Comparison of ENCODE assay signal across 8 cellular contexts in genomic region chr10:13586676-13587355, GRCh38. TPM values are rescaled to one million over a fixed set of nuclear protein-coding genes. Genes with fewer than 3 reads are reported as not detected.
DNase-seq lines count a peak whose midpoint lies in the region; ATAC-seq, FAIRE-seq and TF ChIP-seq lines count a peak whose summit lies in the region.

PRPF18 (plus strand) TSS chr10:13586965; CDS start chr10:13587087, 122 bp downstream.

- CTCF ChIA-PET in H1 (lab: Charles Lee; ENCODE audit: partially characterized antibody), result interaction anchor here (0.6 to 1.6 kb wide), 14 partner anchors 10 to 1236 kb away, joined by 3 to 6 read pairs (median 3); no protein-coding TSS in a partner anchor

- peaks cover 0 to 2% of the 10 kb centered on the region in 2 experiments for H4K20me1 ChIP-seq in H1 (replicated peaks in 1 of 2; ENCODE audit: control insufficient read depth in 1 of 2, insufficient read depth in 2 of 2, low read length in 2 of 2)

- peak; percentile 97 for DNase-seq in D341Med (ENCODE audit: low spot score)
- DNase-seq in HUDEP-2 (lab: John Stamatoyannopoulos, UW; ENCODE audit: unreplicated experiment in 76 of 76), result peak in 75 of 76 experiments; percentile 18 to 94 (median 83)
- DNase-seq in NOMO-1 treated with dmso at 0.1 percent for 144 hours (lab: John Stamatoyannopoulos, UW; ENCODE audit: unreplicated experiment), result peak; percentile 95
- DNase-seq in activated CD8-positive, alpha-beta memory T cell treated with anti-CD3 and anti-CD28 coated beads for 48 hours (ENCODE audit: low read depth in 2 of 3, low spot score in 2 of 3), result peak; percentile 82 to 90 (median 83)
- peak; percentile 77 to 97 for DNase-seq in H1 (ENCODE audit: low read depth in 1 of 2, low spot score in 2 of 2)
- DNase-seq in memory B cell (ENCODE audit: low spot score in 2 of 2), result peak; percentile 93 to 96
- DNase-seq in stimulated activated CD8-positive, alpha-beta memory T cell treated with anti-CD3 and anti-CD28 coated beads, Interleukin-12 subunit alpha, Interleukin-12 subunit beta, amount 100 ng/mL, for 24 hours (ENCODE audit: extremely low read depth), result peak; percentile 79

- H3K27me3 ChIP-seq in H1 (replicated peaks in 1 of 4; ENCODE audit: control insufficient read depth in 3 of 4, extremely low read depth in 1 of 4, insufficient read depth in 3 of 4, low read length in 3 of 4), result no peaks in the 10 kb centered on the region; a peak in 2 of 7 replicates

- no peak within 1 kb of the TSS for H2BK5ac ChIP-seq in H1 (ENCODE audit: low read depth, low read length)

- peak within 1 kb of the TSS; percentile 28 for H4K8ac ChIP-seq in H1 (ENCODE audit: extremely low read depth, insufficient read depth, low read length)

- H3K14ac ChIP-seq in H1 (ENCODE audit: insufficient read length), result no peak within 1 kb of the TSS

- peak within 1 kb of the TSS; percentile 76 to 94 for H3K4me2 ChIP-seq in H1 (ENCODE audit: insufficient read depth in 1 of 2, low read depth in 2 of 2, low read length in 2 of 2)

- H3K79me1 ChIP-seq in H1 (ENCODE audit: low read depth, low read length), result peaks cover 5% of the 10 kb centered on the region; the same call in 1 of the 2 replicates

- H3K4ac ChIP-seq in H1 (replicated peaks; ENCODE audit: insufficient read length, low read depth, low read length), result no peak within 1 kb of the TSS

- TF ChIP-seq POLR2A in H1 (IDR thresholded peaks at IDR 0.05; ENCODE audit: control extremely low read depth in 1 of 2, low read depth in 2 of 2, low read length in 2 of 2), result peak in 1 of 2 experiments; percentile 77; a peak in 2 of 3 replicates

- ATAC-seq in GM21381 (IDR thresholded peaks at IDR 0.05; ENCODE audit: unreplicated experiment), result peak; percentile 100
- peak; percentile 98 for ATAC-seq in memory B cell (ENCODE audit: low read depth)

- H3K27ac Mint-ChIP-seq in memory B cell, result peak within 1 kb of the TSS; percentile 95

- H3K36me3 Mint-ChIP-seq in memory B cell, result peaks cover 2% of the 10 kb centered on the region

- WGBS in H1 (ENCODE audit: extremely low coverage in 1 of 2, insufficient coverage in 1 of 2, insufficient read length in 1 of 2, insufficient replicate concordance in 2 of 2, low coverage in 1 of 2, low lambda C conversion rate in 2 of 2, missing lambda C conversion rate in 1 of 2), 2 experiments, result 3% methylated on average over 38 of the region's 38 CpGs; no CpG with 5 or more reads in 1 of the 2 experiments

- peaks cover 1% of the 10 kb centered on the region; the same call in 1 of the 2 replicates for H3K23me2 ChIP-seq in H1 (ENCODE audit: low read depth, low read length)

- no peaks in the 10 kb centered on the region for H3K36me3 ChIP-seq in H1 (ENCODE audit: control insufficient read depth in 2 of 4, insufficient read depth in 4 of 4, low read length in 3 of 4)

- H3K18ac ChIP-seq in H1 (ENCODE audit: extremely low read depth, low read length), result no peak within 1 kb of the TSS

- H3K23ac ChIP-seq in H1 (ENCODE audit: insufficient read length), result no peak within 1 kb of the TSS

- peak within 1 kb of the TSS in 3 of 4 experiments; percentile 23 to 68 (median 34); a peak in 5 of 7 replicates for H3K9ac ChIP-seq in H1 (replicated peaks in 1 of 4; ENCODE audit: extremely low read depth in 1 of 4, low read depth in 3 of 4, low read length in 3 of 4)

- peak; percentile 93 for FAIRE-seq in H1 (lab: Jason Lieb, UNC)

- H2BK12ac ChIP-seq in H1 (ENCODE audit: low read depth, low read length), result no peak within 1 kb of the TSS

- H3K4me1 ChIP-seq in H1 (replicated peaks in 1 of 4; ENCODE audit: control insufficient read depth in 3 of 4, insufficient read depth in 4 of 4, low read length in 3 of 4), result no peaks in the 10 kb centered on the region; a peak in 1 of 7 replicates

- no peak within 1 kb of the TSS for H2BK15ac ChIP-seq in H1 (ENCODE audit: low read length)

- no peak within 1 kb of the TSS for H2BK20ac ChIP-seq in H1 (ENCODE audit: low read length)

- H2BK120ac ChIP-seq in H1 (replicated peaks; ENCODE audit: low read depth, low read length), result no peak within 1 kb of the TSS

- H3K4me1 Mint-ChIP-seq in memory B cell, result peaks cover 14% of the 10 kb centered on the region

- peaks cover 0 to 15% of the 10 kb centered on the region in 2 experiments; a peak in 3 of 4 replicates for H3K79me2 ChIP-seq in H1 (ENCODE audit: control insufficient read depth in 1 of 2, insufficient read depth in 2 of 2, low read length in 2 of 2)

- peak within 1 kb of the TSS; percentile 100 for H3K4me3 Mint-ChIP-seq in memory B cell

- H2AFZ ChIP-seq in H1 (ENCODE audit: low read length), result peak within 1 kb of the TSS; percentile 75

- H3K9me3 ChIP-seq in H1 (ENCODE audit: insufficient read depth in 2 of 2, low read depth in 1 of 2, low read length in 1 of 2), result no peaks in the 10 kb centered on the region

- POLR2A ChIA-PET in H1 (lab: Charles Lee; ENCODE audit: partially characterized antibody), result interaction anchor here (0.9 to 1.9 kb wide), 4 partner anchors 29 to 237 kb away, joined by 3 to 5 read pairs (median 4); no protein-coding TSS in a partner anchor

- H3K9me3 Mint-ChIP-seq in memory B cell, result no peaks in the 10 kb centered on the region

- peaks cover 2% of the 10 kb centered on the region for H3K27me3 Mint-ChIP-seq in memory B cell

- TF ChIP-seq EP300 in H1 (IDR thresholded peaks at IDR 0.05; ENCODE audit: borderline replicate concordance in 1 of 2, low read depth in 2 of 2, low read length in 2 of 2), result peak in 1 of 2 experiments; percentile 57; a peak in 1 of 3 replicates

- H3K4me3 ChIP-seq in H1 (ENCODE audit: extremely low read depth in 1 of 4, insufficient read depth in 2 of 4, low read depth in 3 of 4, low read length in 4 of 4), result peak within 1 kb of the TSS; percentile 92 to 95 (median 94)

- no peak within 1 kb of the TSS for H2AK5ac ChIP-seq in H1 (ENCODE audit: low read depth, low read length)

- H3K56ac ChIP-seq in H1 (replicated peaks; ENCODE audit: insufficient read length, low read depth, low read length), result no peak within 1 kb of the TSS

- peak; percentile 42 to 52 for TF ChIP-seq RAD21 in H1 (IDR thresholded peaks at IDR 0.05 in 1 of 2, conservative IDR thresholded peaks at IDR 0.05 in 1 of 2; ENCODE audit: low read depth in 2 of 2, low read length in 2 of 2)

- no peak within 1 kb of the TSS for H3K27ac ChIP-seq in H1 (ENCODE audit: low read depth, low read length)

- no peak within 1 kb of the TSS for H4K91ac ChIP-seq in H1 (replicated peaks; ENCODE audit: insufficient read length, low read length)

- no peak within 1 kb of the TSS for H4K5ac ChIP-seq in H1 (ENCODE audit: insufficient read length, low read depth, low read length)

- TF ChIP-seq CTCF in H1 (IDR thresholded peaks at IDR 0.05; ENCODE audit: control extremely low read depth in 1 of 3, insufficient read depth in 1 of 3, low read depth in 1 of 3, low read length in 3 of 3), result peak; percentile 92 to 95 (median 92)

TF ChIP-seq in H1, 55 proteins besides CTCF, POLR2A, EP300 and RAD21 (continues in another document):
- peak; percentile 95 for TF ChIP-seq EGR1 (IDR thresholded peaks at IDR 0.05; ENCODE audit: borderline replicate concordance, low read depth, low read length)
- TF ChIP-seq SIX5 (IDR thresholded peaks at IDR 0.05; ENCODE audit: low read depth, low read length), result no peak
- TF ChIP-seq SP2 (IDR thresholded peaks at IDR 0.05; ENCODE audit: low read length), result peak; percentile 96
- TF ChIP-seq KDM5A (IDR thresholded peaks at IDR 0.05; ENCODE audit: low read length), result no peak
- no peak for TF ChIP-seq BCL11A (IDR thresholded peaks at IDR 0.05; ENCODE audit: low read depth in 2 of 2, low read length in 2 of 2)
- TF ChIP-seq TCF12 (IDR thresholded peaks at IDR 0.05; ENCODE audit: low read depth, low read length), result no peak; the same call in 1 of the 2 replicates
- TF ChIP-seq RFX5 (IDR thresholded peaks at IDR 0.05; ENCODE audit: borderline replicate concordance, low read depth, low read length), result no peak
- peak; percentile 57; the same call in 1 of the 2 replicates for TF ChIP-seq RBBP5 (IDR thresholded peaks at IDR 0.05; ENCODE audit: borderline replicate concordance, low read depth, low read length)
- peak; percentile 79 to 95 for TF ChIP-seq HDAC2 (IDR thresholded peaks at IDR 0.05; ENCODE audit: borderline replicate concordance in 1 of 2, low read depth in 2 of 2, low read length in 2 of 2)
- no peak for TF ChIP-seq SUZ12 (IDR thresholded peaks at IDR 0.05; ENCODE audit: low read length)
- no peak for TF ChIP-seq CEBPB (IDR thresholded peaks at IDR 0.05; ENCODE audit: low read depth, low read length)

RNA-seq across cellular contexts. Expression of gene PRPF18, which starts in this region (rescaled TPM):
- 12.1 and 12.6 TPM in 2 replicates for total RNA-seq in H1 (2021; fragmentation: NEBNext Ultra II Directional; extraction: Animal tissue kit (Norgen Biotek cat#: 25700))
- 1.8 and 3.8 TPM in 2 replicates for polyA plus RNA-seq in H1 (2011; rRNA removed)
- polyA plus RNA-seq in H1 (2011; cell fraction: cytosol; rRNA removed), result 8.7 TPM
- polyA plus RNA-seq in H1 (2011; cell fraction: nucleus; rRNA removed), result 1.1 TPM
- 7.0 to 12.7 TPM (median 9.8 TPM) in 4 replicates for polyA plus RNA-seq in H1 (2012, experiment 1 of 2)
- 1.6 TPM for polyA plus RNA-seq in H1 (2012, experiment 2 of 2)
- 10.8 TPM for polyA plus RNA-seq in H1 (2013, experiment 1 of 2)
- polyA plus RNA-seq in H1 (2013, experiment 2 of 2), result 10.3 TPM
- polyA minus RNA-seq in H1 (2011; rRNA and poly(A)+ RNA removed), result 3.2 and 4.0 TPM in 2 replicates
- 2.7 TPM for polyA minus RNA-seq in H1 (2011; cell fraction: cytosol; rRNA and poly(A)+ RNA removed)
- polyA minus RNA-seq in H1 (2011; cell fraction: nucleus; rRNA and poly(A)+ RNA removed), result 12.0 TPM
